ENCODE assay signal across 21 cellular contexts in genomic region chr2:69659349-69659748, GRCh38. TPM values are rescaled to one million over a fixed set of nuclear protein-coding genes. Genes with fewer than 3 reads are reported as not detected.
DNase-seq lines count a peak whose midpoint lies in the region; ATAC-seq, FAIRE-seq and TF ChIP-seq lines count a peak whose summit lies in the region.
"Had no signal": no experiment of that assay in that cellular context is flagged by ENCODE, and none has a peak within 500 bp of the region (broad histone marks: within the 10 kb centered on the region; RNA-seq: fewer than 3 reads in every experiment).

No MANE protein-coding gene starts in this region.

- no TSS peak for BruUV-seq in HepG2 (replicated peaks; lab: Mats Ljungman, UMichigan)

- H3K4me3 Mint-ChIP-seq in activated CD4-positive, alpha-beta T cell treated with anti-CD3 and anti-CD28 coated beads, Interleukin-2, amount 10 ng/mL, durations not matched to agents 24 days and 14 days: no peak overlapping the region
- H3K4me3 Mint-ChIP-seq in activated CD4-positive, alpha-beta T cell treated with anti-CD3 and anti-CD28 coated beads for 36 hours: no peak overlapping the region
- no peak overlapping the region for H3K4me3 Mint-ChIP-seq in nephron
- H3K4me3 Mint-ChIP-seq: CD4-positive, alpha-beta T cell; HFFc6 had no signal

- ATAC-seq in activated CD4-positive, alpha-beta T cell treated with anti-CD3 and anti-CD28 coated beads for 36 hours: no peak
- ATAC-seq in HepG2 (peak; percentile 62), right lobe of liver (no peak), gastrocnemius medialis (no peak)
- ATAC-seq: A549, HCT116 had no signal

- POLR2A ChIA-PET in activated CD4-positive, alpha-beta T cell treated with anti-CD3 and anti-CD28 coated beads for 36 hours (lab: Charles Lee): interaction anchor here (1.5 kb wide), 1 partner anchor 94 kb away, joined by 3 read pairs; no protein-coding TSS in a partner anchor
- POLR2A ChIA-PET in HepG2 (lab: Yijun Ruan, JAX): interaction anchor here (1.5 kb wide), 1 partner anchor 16 kb away, joined by 4 read pairs; the partner anchor contains the start of gene AAK1

- peaks cover 3% of the 10 kb centered on the region for H3K4me1 Mint-ChIP-seq in activated CD4-positive, alpha-beta T cell treated with anti-CD3 and anti-CD28 coated beads, Interleukin-2, amount 10 ng/mL, durations not matched to agents 24 days and 14 days
- H3K4me1 Mint-ChIP-seq in activated CD4-positive, alpha-beta T cell treated with anti-CD3 and anti-CD28 coated beads for 36 hours: peaks cover 22% of the 10 kb centered on the region
- peaks cover 10% of the 10 kb centered on the region for H3K4me1 Mint-ChIP-seq in nephron

- H3K9me3 Mint-ChIP-seq in activated CD4-positive, alpha-beta T cell treated with anti-CD3 and anti-CD28 coated beads, Interleukin-2, amount 10 ng/mL, durations not matched to agents 24 days and 14 days: peaks cover 6% of the 10 kb centered on the region
- peaks cover 9% of the 10 kb centered on the region for H3K9me3 Mint-ChIP-seq in activated CD4-positive, alpha-beta T cell treated with anti-CD3 and anti-CD28 coated beads for 36 hours (ENCODE audit: low read depth)
- peaks cover 11% of the 10 kb centered on the region for H3K9me3 Mint-ChIP-seq in nephron

- no peak for TF ChIP-seq CTCF in HepG2 (CRISPR knock-in tag; IDR thresholded peaks at IDR 0.05)
- no peak for TF ChIP-seq CTCF in right lobe of liver (IDR thresholded peaks at IDR 0.05)
- no peak for TF ChIP-seq CTCF in nephron (IDR thresholded peaks at IDR 0.05; ENCODE audit: unreplicated experiment in 3 of 3)
- no peak for TF ChIP-seq CTCF in gastrocnemius medialis (IDR thresholded peaks at IDR 0.05 in 4 of 5, conservative IDR thresholded peaks at IDR 0.05 in 1 of 5)

- TF ChIP-seq EP300 in HepG2 (IDR thresholded peaks at IDR 0.05; ENCODE audit: low read depth in 2 of 2, low read length in 2 of 2) (no peak), HepG2 (CRISPR knock-in tag; IDR thresholded peaks at IDR 0.05; ENCODE audit: borderline replicate concordance) (no peak)

- H3K27ac ChIP-seq in HepG2 (ENCODE audit: extremely low read length, insufficient read depth, low read length): no peak overlapping the region
- no peak overlapping the region for H3K27ac ChIP-seq in right lobe of liver
- no peak overlapping the region for H3K27ac ChIP-seq in gastrocnemius medialis
- H3K27ac ChIP-seq: 22Rv1, A549, C4-2B, HL-60 had no signal

- TF ChIP-seq POLR2A in HepG2 (IDR thresholded peaks at IDR 0.05; ENCODE audit: insufficient read depth in 1 of 2, low read depth in 2 of 2, low read length in 2 of 2) (no peak), right lobe of liver (IDR thresholded peaks at IDR 0.05) (no peak), gastrocnemius medialis (IDR thresholded peaks at IDR 0.05) (no peak)

- H3K9me3 ChIP-seq in HepG2 (ENCODE audit: low read length): no peaks in the 10 kb centered on the region
- no peaks in the 10 kb centered on the region for H3K9me3 ChIP-seq in right lobe of liver
- H3K9me3 ChIP-seq in gastrocnemius medialis: no peaks in the 10 kb centered on the region

- no peak overlapping the region for H3K4me2 ChIP-seq in HepG2 (ENCODE audit: low read depth, low read length)
- H3K4me2 ChIP-seq: A549 had no signal

- no peaks in the 10 kb centered on the region for H3K79me2 ChIP-seq in HepG2 (ENCODE audit: insufficient read depth, low read length)

- H3K4me3 ChIP-seq in HepG2 (replicated peaks in 1 of 3; ENCODE audit: insufficient read depth in 1 of 3, low read depth in 2 of 3, low read length in 3 of 3): no peak overlapping the region
- no peak overlapping the region for H3K4me3 ChIP-seq in right lobe of liver
- H3K4me3 ChIP-seq in gastrocnemius medialis: no peak overlapping the region
- H3K4me3 ChIP-seq: A549 had no signal

- H3K36me3 Mint-ChIP-seq in activated CD4-positive, alpha-beta T cell treated with anti-CD3 and anti-CD28 coated beads, Interleukin-2, amount 10 ng/mL, durations not matched to agents 24 days and 14 days (ENCODE audit: low read depth): peaks cover 3% of the 10 kb centered on the region
- H3K36me3 Mint-ChIP-seq in activated CD4-positive, alpha-beta T cell treated with anti-CD3 and anti-CD28 coated beads for 36 hours (ENCODE audit: low read depth): peaks cover 2% of the 10 kb centered on the region
- peaks cover 3% of the 10 kb centered on the region for H3K36me3 Mint-ChIP-seq in nephron (ENCODE audit: low read depth)

- TF ChIP-seq RAD21 in HepG2 (CRISPR knock-in tag; IDR thresholded peaks at IDR 0.05): no peak

- H3K27me3 ChIP-seq in HepG2 (ENCODE audit: control insufficient read depth in 1 of 2, insufficient read depth in 2 of 2, low read length in 2 of 2) (no peaks in the 10 kb centered on the region), right lobe of liver (no peaks in the 10 kb centered on the region), gastrocnemius medialis (no peaks in the 10 kb centered on the region)

- H3K9ac ChIP-seq in HepG2 (ENCODE audit: insufficient read depth, low read depth, low read length): no peak overlapping the region

- no peak overlapping the region for H3K27ac Mint-ChIP-seq in activated CD4-positive, alpha-beta T cell treated with anti-CD3 and anti-CD28 coated beads, Interleukin-2, amount 10 ng/mL, durations not matched to agents 24 days and 14 days
- H3K27ac Mint-ChIP-seq in activated CD4-positive, alpha-beta T cell treated with anti-CD3 and anti-CD28 coated beads for 36 hours: no peak overlapping the region
- peak overlapping the region; percentile 28 to 49 (median 42) for H3K27ac Mint-ChIP-seq in nephron
- H3K27ac Mint-ChIP-seq: CD4-positive, alpha-beta T cell; HFFc6 had no signal

- FAIRE-seq in HepG2 (lab: Jason Lieb, UNC): no peak
- FAIRE-seq: A549, D721Med, G401.6 had no signal

- intact Hi-C loops in activated CD4-positive, alpha-beta T cell treated with anti-CD3 and anti-CD28 coated beads, Interleukin-2, amount 10 ng/mL, durations not matched to agents 24 days and 14 days (cut with micrococcal nuclease): no loop called here
- intact Hi-C loops in activated CD4-positive, alpha-beta T cell treated with anti-CD3 and anti-CD28 coated beads for 36 hours (cut with DNase I, micrococcal nuclease): no loop called here
- intact Hi-C loops in HepG2 (cut with micrococcal nuclease; ENCODE audit: unreplicated experiment) (no loop called here), right lobe of liver (cut with DNase I) (no loop called here), gastrocnemius medialis (cut with DNase I; ENCODE audit: low total_unique reads) (no loop called here)

- no peaks in the 10 kb centered on the region for H4K20me1 ChIP-seq in HepG2 (ENCODE audit: insufficient read depth, low read length)

- CTCF ChIA-PET in activated CD4-positive, alpha-beta T cell treated with anti-CD3 and anti-CD28 coated beads for 36 hours (lab: Charles Lee): interaction anchor here (0.8 to 2.8 kb wide), 5 partner anchors 14 to 94 kb away, joined by 3 to 12 read pairs (median 6); no protein-coding TSS in a partner anchor
- CTCF ChIA-PET in HepG2 (lab: Yijun Ruan, JAX; ENCODE audit: low intra/inter-chr PET ratio, low total read pairs): no interaction called here

- WGBS in HepG2 (ENCODE audit: low lambda C conversion rate): 57% methylated on average over 1 of the region's 1 CpG
- WGBS in right lobe of liver (ENCODE audit: insufficient coverage, low coverage, low lambda C conversion rate, missing lambda C conversion rate): 93% methylated on average over 1 of the region's 1 CpG

- DNase-seq in activated CD4-positive, alpha-beta T cell treated with anti-CD3 and anti-CD28 coated beads, Interleukin-2, amount 10 ng/mL, durations not matched to agents 24 days and 14 days: peak; percentile 37
- no peak for DNase-seq in activated CD4-positive, alpha-beta T cell treated with anti-CD3 and anti-CD28 coated beads for 36 hours
- DNase-seq in HepG2 (ENCODE audit: low spot score): no peak
- no peak for DNase-seq in right lobe of liver
- DNase-seq in GM03348 (ENCODE audit: low spot score): no peak
- DNase-seq in stimulated activated CD4-positive, alpha-beta T cell treated with anti-CD3 and anti-CD28 coated beads, Interleukin-12 subunit alpha, Interleukin-12 subunit beta, amount 100 ng/mL, for 4 hours: no peak
- no peak for DNase-seq in gastrocnemius medialis
- DNase-seq: AML-193; Caco-2; CD4-positive, alpha-beta T cell; GOT3; H7; HFFc6 had no signal

- H3K4me1 ChIP-seq in HepG2 (ENCODE audit: insufficient read depth, low read length) (peaks cover 8% of the 10 kb centered on the region), right lobe of liver (no peaks in the 10 kb centered on the region), gastrocnemius medialis (no peaks in the 10 kb centered on the region)
- H3K4me1 ChIP-seq: A549 had no signal

- no peaks in the 10 kb centered on the region for H3K27me3 Mint-ChIP-seq in activated CD4-positive, alpha-beta T cell treated with anti-CD3 and anti-CD28 coated beads, Interleukin-2, amount 10 ng/mL, durations not matched to agents 24 days and 14 days
- H3K27me3 Mint-ChIP-seq in activated CD4-positive, alpha-beta T cell treated with anti-CD3 and anti-CD28 coated beads for 36 hours: no peaks in the 10 kb centered on the region
- H3K27me3 Mint-ChIP-seq in nephron (ENCODE audit: low read depth): no peaks in the 10 kb centered on the region
- H3K27me3 Mint-ChIP-seq: CD4-positive, alpha-beta T cell had no signal

- H2AFZ ChIP-seq in HepG2 (ENCODE audit: low read length): no peak overlapping the region

- H3K36me3 ChIP-seq in HepG2 (replicated peaks in 1 of 2; ENCODE audit: control insufficient read depth in 1 of 2, insufficient read depth in 2 of 2, low read length in 2 of 2) (no peaks in the 10 kb centered on the region), right lobe of liver (no peaks in the 10 kb centered on the region), gastrocnemius medialis (peaks cover 0 to 7% of the 10 kb centered on the region in 2 donors)

- in situ Hi-C loops in HepG2 (cut with HindIII; ENCODE audit: extremely low pct_ligation_motif_present, low pct_unique_long_range_greater_than_20kb) (no loop called here), gastrocnemius medialis (cut with MboI; ENCODE audit: low sequenced_read_pairs in 4 of 4) (no loop called here)

RNA-seq across cellular contexts. Expression of gene AAK1, which starts 15.8 kb away (rescaled TPM):
- 81.7 and 86.0 TPM in 2 replicates for total RNA-seq in activated CD4-positive, alpha-beta T cell treated with anti-CD3 and anti-CD28 coated beads, Interleukin-2, amount 10 ng/mL, durations not matched to agents 24 days and 14 days
- 100 to 1,000 TPM in 1 of 2 experiments, 10 to 100 TPM in 1; 95.9 to 104 TPM for total RNA-seq in activated CD4-positive, alpha-beta T cell treated with anti-CD3 and anti-CD28 coated beads for 36 hours
- total RNA-seq in HepG2 (2016; rRNA removed; fragmentation: Illumina TruSeq; extraction: Trizol): 10.3 and 15.2 TPM in 2 replicates
- 2.4 and 3.1 TPM in 2 replicates for total RNA-seq in HepG2 (2016; cell fraction: cytosol; rRNA removed; fragmentation: Illumina TruSeq; extraction: Trizol; ENCODE audit: low read depth)
- total RNA-seq in HepG2 (2016; cell fraction: insoluble cytoplasmic fraction; rRNA removed; fragmentation: Illumina TruSeq; extraction: Trizol): 9.4 and 12.9 TPM in 2 replicates
- total RNA-seq in HepG2 (2016; cell fraction: membrane; rRNA removed; fragmentation: Illumina TruSeq; extraction: Trizol): 7.2 and 7.6 TPM in 2 replicates
- 20.2 and 27.8 TPM in 2 replicates for total RNA-seq in HepG2 (2016; cell fraction: nucleus; rRNA removed; fragmentation: Illumina TruSeq; extraction: Trizol)
- polyA plus RNA-seq in HepG2 (2011; rRNA removed): 9.4 and 9.8 TPM in 2 replicates
- polyA plus RNA-seq in HepG2 (2011; cell fraction: cytosol; rRNA removed): 4.3 and 6.0 TPM in 2 replicates
- 13.6 and 15.8 TPM in 2 replicates for polyA plus RNA-seq in HepG2 (2011; cell fraction: nucleus; rRNA removed)
- 7.2 and 9.5 TPM in 2 replicates for polyA plus RNA-seq in HepG2 (2012)
- polyA plus RNA-seq in HepG2 (2016; cell fraction: cytosol; fragmentation: Illumina TruSeq; extraction: Trizol; ENCODE audit: low read depth): 0.59 and 1.3 TPM in 2 replicates
- 7.3 and 8.6 TPM in 2 replicates for polyA plus RNA-seq in HepG2 (2016; cell fraction: insoluble cytoplasmic fraction; fragmentation: Illumina TruSeq; extraction: Trizol; ENCODE audit: low read depth)
- polyA plus RNA-seq in HepG2 (2016; cell fraction: membrane; fragmentation: Illumina TruSeq; extraction: Trizol; ENCODE audit: low read depth): 1.5 and 1.9 TPM in 2 replicates
- polyA plus RNA-seq in HepG2 (2016; cell fraction: nucleus; fragmentation: Illumina TruSeq; extraction: Trizol; ENCODE audit: insufficient read depth, low read depth): 14.2 and 15.4 TPM in 2 replicates
- polyA minus RNA-seq in HepG2 (2011; rRNA and poly(A)+ RNA removed; ENCODE audit: low replicate concordance): 8.6 and 11.3 TPM in 2 replicates
- 17.2 and 18.3 TPM in 2 replicates for polyA minus RNA-seq in HepG2 (2011; cell fraction: cytosol; rRNA and poly(A)+ RNA removed)
- polyA minus RNA-seq in HepG2 (2011; cell fraction: nucleus; rRNA and poly(A)+ RNA removed): 41.1 and 50.6 TPM in 2 replicates
- total RNA-seq in right lobe of liver: 10 to 100 TPM; 12.7 to 30.5 (median 20.5) TPM
- 10 to 100 TPM; 30.0 to 47.3 (median 39.1) TPM for total RNA-seq in gastrocnemius medialis

Comparison
In these comparisons a context has a peak if more than half of its experiments do, and no peak if none do; other contexts are left out.
1. H3K27ac Mint-ChIP-seq: peak in nephron (3 of 3); none in activated CD4-positive, alpha-beta T cell treated with anti-CD3 and anti-CD28 coated beads, Interleukin-2, amount 10 ng/mL, durations not matched to agents 24 days and 14 days (single experiment) and activated CD4-positive, alpha-beta T cell treated with anti-CD3 and anti-CD28 coated beads for 36 hours (single experiment).